22 cellular contexts compared by ENCODE assay signal in the genomic region with DNA sequence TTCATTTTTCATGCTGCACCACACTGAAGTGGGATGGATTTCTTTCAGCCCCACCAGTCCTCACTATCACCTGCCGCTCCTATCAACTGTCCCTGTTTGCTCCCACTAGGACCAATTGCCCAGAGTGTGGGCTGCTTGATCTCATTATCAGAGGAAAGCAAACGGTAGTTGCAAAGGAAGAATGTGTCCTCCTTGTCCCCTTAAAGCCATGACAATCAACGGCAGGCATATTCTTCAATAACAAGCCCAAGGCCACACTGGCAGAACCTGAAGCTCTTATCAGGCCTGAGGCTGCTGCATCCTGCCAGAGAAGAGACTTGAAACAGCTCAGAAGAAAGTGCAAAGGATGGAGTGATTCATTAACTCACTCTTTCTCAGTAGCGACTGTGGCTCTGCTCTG. TPM values are rescaled to one million over a fixed set of nuclear protein-coding genes. Genes with fewer than 3 reads are reported as not detected.
DNase-seq lines count a peak whose midpoint lies in the region; ATAC-seq, FAIRE-seq and TF ChIP-seq lines count a peak whose summit lies in the region.
"Had no signal": no experiment of that assay in that cellular context is flagged by ENCODE, and none has a peak within 500 bp of the region (broad histone marks: within the 10 kb centered on the region; RNA-seq: fewer than 3 reads in every experiment).

No MANE protein-coding gene starts in this region.

- H3K27me3 Mint-ChIP-seq in activated CD8-positive, alpha-beta T cell treated with anti-CD3 and anti-CD28 coated beads for 36 hours = no peaks in the 10 kb centered on the region
- peaks cover 2% of the 10 kb centered on the region for H3K27me3 Mint-ChIP-seq in activated CD8-positive, alpha-beta T cell treated with anti-CD3 and anti-CD28 coated beads, Interleukin-2, amount 10 ng/mL, durations not matched to agents 7 days and 5 days (ENCODE audit: low read depth)

- H3K27ac ChIP-seq in H1 (ENCODE audit: low read depth, low read length) (no peak overlapping the region), mesendoderm (ENCODE audit: low read depth, low read length) (no peak overlapping the region), esophagus muscularis mucosa (replicated peaks in 1 of 4) (no peak overlapping the region)
- H3K27ac ChIP-seq: 22Rv1, GM23248, PC-9, SJSA1 had no signal

- H2AK5ac ChIP-seq in H1 (ENCODE audit: low read depth, low read length) (no peak overlapping the region), mesendoderm (ENCODE audit: low read length) (no peak overlapping the region)

- H3K27ac Mint-ChIP-seq in activated CD8-positive, alpha-beta T cell treated with anti-CD3 and anti-CD28 coated beads for 36 hours = no peak overlapping the region
- H3K27ac Mint-ChIP-seq in activated CD8-positive, alpha-beta T cell treated with anti-CD3 and anti-CD28 coated beads, Interleukin-2, amount 10 ng/mL, durations not matched to agents 7 days and 5 days = no peak overlapping the region

- no peaks in the 10 kb centered on the region for H3K79me1 ChIP-seq in H1 (ENCODE audit: low read depth, low read length)
- no peaks in the 10 kb centered on the region for H3K79me1 ChIP-seq in mesendoderm (ENCODE audit: low read length)

- H3K18ac ChIP-seq in H1 (ENCODE audit: extremely low read depth, low read length) = no peak overlapping the region
- H3K18ac ChIP-seq in mesendoderm (ENCODE audit: low read length) = no peak overlapping the region

- H4K5ac ChIP-seq in H1 (ENCODE audit: insufficient read length, low read depth, low read length) (no peak overlapping the region), mesendoderm (ENCODE audit: low read length) (no peak overlapping the region)

- POLR2A ChIA-PET in activated CD8-positive, alpha-beta T cell treated with anti-CD3 and anti-CD28 coated beads for 36 hours (lab: Charles Lee) = no interaction called here
- POLR2A ChIA-PET in activated CD8-positive, alpha-beta T cell treated with anti-CD3 and anti-CD28 coated beads, Interleukin-2, amount 10 ng/mL, durations not matched to agents 7 days and 5 days (lab: Charles Lee) = interaction anchor here (0.6 kb wide), 1 partner anchor 44 kb away, joined by 3 read pairs; no protein-coding TSS in a partner anchor
- POLR2A ChIA-PET in H1 (lab: Charles Lee; ENCODE audit: partially characterized antibody) = no interaction called here

- no peak overlapping the region for H3K9ac ChIP-seq in H1 (replicated peaks in 1 of 4; ENCODE audit: extremely low read depth in 1 of 4, low read depth in 3 of 4, low read length in 3 of 4)
- no peak overlapping the region for H3K9ac ChIP-seq in mesendoderm (ENCODE audit: low read length)
- H3K9ac ChIP-seq: GM23248 had no signal

- intact Hi-C loops in activated CD8-positive, alpha-beta T cell treated with anti-CD3 and anti-CD28 coated beads for 36 hours (cut with micrococcal nuclease) = no loop called here
- intact Hi-C loops in esophagus muscularis mucosa (cut with DNase I) = no loop called here

- H3K23ac ChIP-seq in H1 (ENCODE audit: insufficient read length) (no peak overlapping the region), mesendoderm (ENCODE audit: low read length) (no peak overlapping the region)

- no peaks in the 10 kb centered on the region for H3K36me3 ChIP-seq in H1 (ENCODE audit: control insufficient read depth in 2 of 4, insufficient read depth in 4 of 4, low read length in 3 of 4)
- no peaks in the 10 kb centered on the region for H3K36me3 ChIP-seq in mesendoderm (ENCODE audit: control insufficient read depth, insufficient read depth, low read length)
- no peaks in the 10 kb centered on the region for H3K36me3 ChIP-seq in esophagus muscularis mucosa
- H3K36me3 ChIP-seq: SJSA1 had no signal

- TF ChIP-seq POLR2A in H1 (IDR thresholded peaks at IDR 0.05; ENCODE audit: control extremely low read depth in 1 of 2, low read depth in 2 of 2, low read length in 2 of 2) = no peak
- TF ChIP-seq POLR2A in esophagus muscularis mucosa (IDR thresholded peaks at IDR 0.05; ENCODE audit: low read depth) = no peak

- no peak overlapping the region for H4K8ac ChIP-seq in H1 (ENCODE audit: extremely low read depth, insufficient read depth, low read length)
- H4K8ac ChIP-seq in mesendoderm (ENCODE audit: low read depth, low read length) = no peak overlapping the region

- no peaks in the 10 kb centered on the region for H3K23me2 ChIP-seq in H1 (ENCODE audit: low read depth, low read length)

- H3K4me1 Mint-ChIP-seq in activated CD8-positive, alpha-beta T cell treated with anti-CD3 and anti-CD28 coated beads for 36 hours (ENCODE audit: low read depth) = peaks cover 3% of the 10 kb centered on the region
- H3K4me1 Mint-ChIP-seq in activated CD8-positive, alpha-beta T cell treated with anti-CD3 and anti-CD28 coated beads, Interleukin-2, amount 10 ng/mL, durations not matched to agents 7 days and 5 days (ENCODE audit: low read depth) = no peaks in the 10 kb centered on the region

- H3K4me2 ChIP-seq in H1 (ENCODE audit: insufficient read depth in 1 of 2, low read depth in 2 of 2, low read length in 2 of 2) (no peak overlapping the region), mesendoderm (ENCODE audit: low read length) (no peak overlapping the region)
- H3K4me2 ChIP-seq: PC-9 had no signal

- H2BK120ac ChIP-seq in H1 (replicated peaks; ENCODE audit: low read depth, low read length) (no peak overlapping the region), mesendoderm (ENCODE audit: low read depth, low read length) (no peak overlapping the region)

- CTCF ChIA-PET in activated CD8-positive, alpha-beta T cell treated with anti-CD3 and anti-CD28 coated beads for 36 hours (lab: Charles Lee) = no interaction called here
- CTCF ChIA-PET in activated CD8-positive, alpha-beta T cell treated with anti-CD3 and anti-CD28 coated beads, Interleukin-2, amount 10 ng/mL, durations not matched to agents 7 days and 5 days (lab: Charles Lee) = no interaction called here
- CTCF ChIA-PET in H1 (lab: Charles Lee; ENCODE audit: partially characterized antibody) = interaction anchor here (0.6 kb wide), 1 partner anchor 233 kb away, joined by 3 read pairs; no protein-coding TSS in a partner anchor

- H3K14ac ChIP-seq in H1 (ENCODE audit: insufficient read length) = no peak overlapping the region

- no peaks in the 10 kb centered on the region for H3K27me3 ChIP-seq in H1 (replicated peaks in 1 of 4; ENCODE audit: control insufficient read depth in 3 of 4, extremely low read depth in 1 of 4, insufficient read depth in 3 of 4, low read length in 3 of 4)
- no peaks in the 10 kb centered on the region for H3K27me3 ChIP-seq in mesendoderm (ENCODE audit: insufficient read depth, low read length, poor library complexity)
- H3K27me3 ChIP-seq in esophagus muscularis mucosa = no peaks in the 10 kb centered on the region
- H3K27me3 ChIP-seq: SJSA1 had no signal

- peak overlapping the region; percentile 74 for H2AFZ ChIP-seq in H1 (ENCODE audit: low read length)
- H2AFZ ChIP-seq: GM23248, PC-9 had no signal

- H3K4ac ChIP-seq in H1 (replicated peaks; ENCODE audit: insufficient read length, low read depth, low read length) = no peak overlapping the region
- H3K4ac ChIP-seq in mesendoderm (ENCODE audit: low read depth, low read length) = no peak overlapping the region

- H4K91ac ChIP-seq in H1 (replicated peaks; ENCODE audit: insufficient read length, low read length) = no peak overlapping the region

- no peak for TF ChIP-seq CTCF in activated CD8-positive, alpha-beta T cell treated with anti-CD3 and anti-CD28 coated beads for 36 hours (IDR thresholded peaks at IDR 0.05)
- TF ChIP-seq CTCF in H1 (IDR thresholded peaks at IDR 0.05; ENCODE audit: control extremely low read depth in 1 of 3, insufficient read depth in 1 of 3, low read depth in 1 of 3, low read length in 3 of 3) (no peak), esophagus muscularis mucosa (IDR thresholded peaks at IDR 0.05) (no peak)

- no peaks in the 10 kb centered on the region for H3K9me3 Mint-ChIP-seq in activated CD8-positive, alpha-beta T cell treated with anti-CD3 and anti-CD28 coated beads for 36 hours
- no peaks in the 10 kb centered on the region for H3K9me3 Mint-ChIP-seq in activated CD8-positive, alpha-beta T cell treated with anti-CD3 and anti-CD28 coated beads, Interleukin-2, amount 10 ng/mL, durations not matched to agents 7 days and 5 days (ENCODE audit: insufficient read depth)

- no peaks in the 10 kb centered on the region for H3K79me2 ChIP-seq in H1 (ENCODE audit: control insufficient read depth in 1 of 2, insufficient read depth in 2 of 2, low read length in 2 of 2)
- H3K79me2 ChIP-seq in mesendoderm (ENCODE audit: control insufficient read depth, insufficient read depth, low read length) = no peaks in the 10 kb centered on the region

- no peaks in the 10 kb centered on the region; a peak in 1 of 7 replicates for H3K4me1 ChIP-seq in H1 (replicated peaks in 1 of 4; ENCODE audit: control insufficient read depth in 3 of 4, insufficient read depth in 4 of 4, low read length in 3 of 4)
- H3K4me1 ChIP-seq in mesendoderm (ENCODE audit: control insufficient read depth, low read depth, low read length) = peaks cover 3% of the 10 kb centered on the region
- H3K4me1 ChIP-seq in esophagus muscularis mucosa = peaks cover 0 to 11% (median 9%) of the 10 kb centered on the region in 4 donors

- no peak overlapping the region for H3K4me3 ChIP-seq in H1 (ENCODE audit: extremely low read depth in 1 of 4, insufficient read depth in 2 of 4, low read depth in 3 of 4, low read length in 4 of 4)
- no peak overlapping the region for H3K4me3 ChIP-seq in mesendoderm (ENCODE audit: low read length)
- no peak overlapping the region for H3K4me3 ChIP-seq in esophagus muscularis mucosa
- H3K4me3 ChIP-seq: GM23248, PC-9, SJSA1 had no signal

- no peak overlapping the region for H2BK5ac ChIP-seq in H1 (ENCODE audit: low read depth, low read length)
- no peak overlapping the region for H2BK5ac ChIP-seq in mesendoderm (ENCODE audit: low read length)

- WGBS in H1 (ENCODE audit: extremely low coverage in 1 of 2, insufficient coverage in 1 of 2, insufficient read length in 1 of 2, insufficient replicate concordance in 2 of 2, low coverage in 1 of 2, low lambda C conversion rate in 2 of 2, missing lambda C conversion rate in 1 of 2), 2 experiments = 70% methylated on average over 4 of the region's 4 CpGs; no CpG with 5 or more reads in 1 of the 2 experiments
- WGBS in mesendoderm (ENCODE audit: extremely low coverage, insufficient coverage, low lambda C conversion rate) = no CpG with 5 or more reads among the region's 4 CpGs
- 84% methylated on average over 4 of the region's 4 CpGs for WGBS in esophagus muscularis mucosa

- TF ChIP-seq RAD21 in H1 (IDR thresholded peaks at IDR 0.05 in 1 of 2, conservative IDR thresholded peaks at IDR 0.05 in 1 of 2; ENCODE audit: low read depth in 2 of 2, low read length in 2 of 2) = no peak

- no peak overlapping the region for H3K56ac ChIP-seq in H1 (replicated peaks; ENCODE audit: insufficient read length, low read depth, low read length)
- H3K56ac ChIP-seq in mesendoderm (ENCODE audit: low read length) = no peak overlapping the region

- no peak for TF ChIP-seq EP300 in H1 (IDR thresholded peaks at IDR 0.05; ENCODE audit: borderline replicate concordance in 1 of 2, low read depth in 2 of 2, low read length in 2 of 2)
- no peak for TF ChIP-seq EP300 in esophagus muscularis mucosa (IDR thresholded peaks at IDR 0.05)

- H2BK20ac ChIP-seq in H1 (ENCODE audit: low read length) = no peak overlapping the region; the same call in 1 of the 2 replicates

- H3K9me3 ChIP-seq in H1 (ENCODE audit: insufficient read depth in 2 of 2, low read depth in 1 of 2, low read length in 1 of 2) (no peaks in the 10 kb centered on the region), esophagus muscularis mucosa (no peaks in the 10 kb centered on the region)
- H3K9me3 ChIP-seq: SJSA1 had no signal

- ATAC-seq in activated CD8-positive, alpha-beta T cell treated with anti-CD3 and anti-CD28 coated beads for 36 hours = peak; percentile 55
- ATAC-seq in activated CD8-positive, alpha-beta T cell treated with anti-CD3 and anti-CD28 coated beads, Interleukin-2, amount 10 ng/mL, durations not matched to agents 7 days and 5 days = no peak
- ATAC-seq: HCT116 had no signal

- no peaks in the 10 kb centered on the region for H4K20me1 ChIP-seq in H1 (replicated peaks in 1 of 2; ENCODE audit: control insufficient read depth in 1 of 2, insufficient read depth in 2 of 2, low read length in 2 of 2)

- no peak for DNase-seq in activated CD8-positive, alpha-beta T cell treated with anti-CD3 and anti-CD28 coated beads for 36 hours
- no peak for DNase-seq in activated CD8-positive, alpha-beta T cell treated with anti-CD3 and anti-CD28 coated beads, Interleukin-2, amount 10 ng/mL, durations not matched to agents 7 days and 5 days
- DNase-seq in H1 (ENCODE audit: low read depth in 1 of 2, low spot score in 2 of 2) (no peak), mesendoderm (peak; percentile 60), renal cortical epithelial cell (ENCODE audit: low read depth) (peak; percentile 13), NCI-H2107 treated with DMSO at 0.1 percent for 48 hours (lab: John Stamatoyannopoulos, UW; ENCODE audit: unreplicated experiment) (no peak), esophagus muscularis mucosa (ENCODE audit: extremely low spot score) (no peak), ecto neural progenitor cell (ENCODE audit: low spot score) (no peak)
- DNase-seq: COR-L47, DMS153, GM23248, KBM-7, NCI-H1105 treated with DMSO at 0.1 percent for 48 hours, NCI-H1694, NCI-H2081 treated with DMSO at 0.1 percent for 48 hours, NCI-H524, PC-9 had no signal

- H3K4me3 Mint-ChIP-seq in activated CD8-positive, alpha-beta T cell treated with anti-CD3 and anti-CD28 coated beads for 36 hours = no peak overlapping the region
- no peak overlapping the region for H3K4me3 Mint-ChIP-seq in activated CD8-positive, alpha-beta T cell treated with anti-CD3 and anti-CD28 coated beads, Interleukin-2, amount 10 ng/mL, durations not matched to agents 7 days and 5 days

- no peak overlapping the region for H2BK12ac ChIP-seq in H1 (ENCODE audit: low read depth, low read length)

- no peaks in the 10 kb centered on the region for H3K36me3 Mint-ChIP-seq in activated CD8-positive, alpha-beta T cell treated with anti-CD3 and anti-CD28 coated beads for 36 hours (ENCODE audit: low read depth)
- no peaks in the 10 kb centered on the region for H3K36me3 Mint-ChIP-seq in activated CD8-positive, alpha-beta T cell treated with anti-CD3 and anti-CD28 coated beads, Interleukin-2, amount 10 ng/mL, durations not matched to agents 7 days and 5 days (ENCODE audit: low read depth)

- FAIRE-seq in H1 (lab: Jason Lieb, UNC) = no peak
- FAIRE-seq: GM12892, GM18507 had no signal

- H2BK15ac ChIP-seq in H1 (ENCODE audit: low read length) (no peak overlapping the region), mesendoderm (replicated peaks; ENCODE audit: low read depth) (no peak overlapping the region)

RNA-seq across cellular contexts. Expression of a gene that starts 39.3 kb away (rescaled TPM):
- total RNA-seq in activated CD8-positive, alpha-beta T cell treated with anti-CD3 and anti-CD28 coated beads for 36 hours = 10 to 100 TPM; 29.9 to 30.6 TPM
- total RNA-seq in activated CD8-positive, alpha-beta T cell treated with anti-CD3 and anti-CD28 coated beads, Interleukin-2, amount 10 ng/mL, durations not matched to agents 7 days and 5 days = 10 to 100 TPM; 26.3 to 28.3 TPM
- 98.5 and 102 TPM in 2 replicates for total RNA-seq in H1 (2021; fragmentation: NEBNext Ultra II Directional; extraction: Animal tissue kit (Norgen Biotek cat#: 25700))
- 20.1 and 29.1 TPM in 2 replicates for polyA plus RNA-seq in H1 (2011; rRNA removed)
- 35.0 TPM for polyA plus RNA-seq in H1 (2011; cell fraction: cytosol; rRNA removed)
- 28.9 TPM for polyA plus RNA-seq in H1 (2011; cell fraction: nucleus; rRNA removed)
- 29.2 to 52.7 TPM (median 36.2 TPM) in 4 replicates for polyA plus RNA-seq in H1 (2012, experiment 1 of 2)
- 3.3 TPM for polyA plus RNA-seq in H1 (2012, experiment 2 of 2)
- 92.3 TPM for polyA plus RNA-seq in H1 (2013, experiment 1 of 2)
- 83.3 TPM for polyA plus RNA-seq in H1 (2013, experiment 2 of 2)
- 120 and 166 TPM in 2 replicates for polyA minus RNA-seq in H1 (2011; rRNA and poly(A)+ RNA removed)
- 68.3 TPM for polyA minus RNA-seq in H1 (2011; cell fraction: cytosol; rRNA and poly(A)+ RNA removed)
- 160 TPM for polyA minus RNA-seq in H1 (2011; cell fraction: nucleus; rRNA and poly(A)+ RNA removed)
- 56.3 TPM for polyA plus RNA-seq in mesendoderm (2013, experiment 1 of 2)
- polyA plus RNA-seq in mesendoderm (2013, experiment 2 of 2) = 55.7 TPM
- total RNA-seq in renal cortical epithelial cell (66.2 and 91.3 TPM in 2 replicates), esophagus muscularis mucosa (10 to 100 TPM; 22.3 to 29.5 (median 27.4) TPM)

Comparison
In these comparisons a context has a peak if more than half of its experiments do, and no peak if none do; other contexts are left out.
1. DNase-seq: peak in mesendoderm (single experiment) and renal cortical epithelial cell (single experiment); none in activated CD8-positive, alpha-beta T cell treated with anti-CD3 and anti-CD28 coated beads for 36 hours (single experiment), activated CD8-positive, alpha-beta T cell treated with anti-CD3 and anti-CD28 coated beads, Interleukin-2, amount 10 ng/mL, durations not matched to agents 7 days and 5 days (single experiment), H1 (0 of 2), NCI-H2107 treated with DMSO at 0.1 percent for 48 hours (single experiment), esophagus muscularis mucosa (single experiment) and ecto neural progenitor cell (single experiment).